Comparison of ENCODE assay signal across 1 cellular context in genomic region chr19:14495678-14496028, GRCh38.
TF ChIP-seq lines count a peak whose summit lies in the region.

No MANE protein-coding gene starts in this region.

TF ChIP-seq in K562, 482 proteins besides CTCF, POLR2A, EP300 and RAD21:
- TF ChIP-seq PHF8 (IDR thresholded peaks at IDR 0.05; ENCODE audit: borderline replicate concordance, low read length) (peak; percentile 37; the same call in 1 of the 2 replicates), FUS (optimal IDR thresholded peaks at IDR 0.05; ENCODE audit: low read depth, low read length) (no peak), KDM1A (IDR thresholded peaks at IDR 0.05) (0 out of 4 replicates have a peak, but pooled peaks of 1 of the 2 experiments have one; percentile 0), ZBTB7A (IDR thresholded peaks at IDR 0.05; ENCODE audit: borderline replicate concordance, control insufficient read depth, low read depth, low read length) (peak; percentile 83; the same call in 1 of the 2 replicates)
